ENCODE assay signal across 12 cellular contexts in genomic region chr21:32382108-32382601, GRCh38. TPM values are rescaled to one million over a fixed set of nuclear protein-coding genes. Genes with fewer than 3 reads are reported as not detected.
DNase-seq lines count a peak whose midpoint lies in the region; ATAC-seq and TF ChIP-seq lines count a peak whose summit lies in the region.
"Had no signal": no experiment of that assay in that cellular context is flagged by ENCODE, and none has a peak within 500 bp of the region (broad histone marks: within the 10 kb centered on the region; RNA-seq: fewer than 3 reads in every experiment).

No MANE protein-coding gene starts in this region.

- WGBS in esophagus, 2 donors: 36 to 43% methylated on average over 9 of the region's 9 CpGs

- peak overlapping the region; percentile 56 to 58 for H3K27ac ChIP-seq in esophagus (ENCODE audit: low read depth in 2 of 2, low read length in 1 of 2)

- no peaks in the 10 kb centered on the region for H3K9me3 ChIP-seq in esophagus (ENCODE audit: control insufficient read depth in 2 of 2, insufficient read depth in 1 of 2, low read depth in 1 of 2, low read length in 1 of 2)

- peak; percentile 58 for DNase-seq in GM03348 (ENCODE audit: low spot score)
- DNase-seq in NCI-H69 (lab: John Stamatoyannopoulos, UW): peak; percentile 97
- DNase-seq in retinal pigment epithelial cell (ENCODE audit: low read depth): peak; percentile 61
- DNase-seq in RKO (ENCODE audit: low spot score): no peak
- DNase-seq: activated CD4-positive, alpha-beta T cell treated with anti-CD3 and anti-CD28 coated beads, Interleukin-2, amount 50 U/mL, for 48 hours; KG1; kidney; NCI-H510A treated with DMSO at 0.1 percent for 48 hours; stimulated activated CD4-positive, alpha-beta T cell treated with anti-CD3 and anti-CD28 coated beads, Interleukin-4, amount 100 ng/mL, for 24 hours had no signal

- ATAC-seq in GM21515 (IDR thresholded peaks at IDR 0.05; ENCODE audit: unreplicated experiment): no peak
- no peak for ATAC-seq in GM18520 (IDR thresholded peaks at IDR 0.05; ENCODE audit: unreplicated experiment)

- peaks cover 0 to 8% of the 10 kb centered on the region in 2 donors for H3K4me1 ChIP-seq in esophagus (ENCODE audit: control insufficient read depth in 2 of 2, insufficient read depth in 2 of 2, low read length in 1 of 2)

- no peak for TF ChIP-seq CTCF in retinal pigment epithelial cell (conservative IDR thresholded peaks at IDR 0.05; ENCODE audit: low read depth, low read length)

- no peaks in the 10 kb centered on the region for H3K27me3 ChIP-seq in esophagus (ENCODE audit: control insufficient read depth in 1 of 2, insufficient read depth in 2 of 2, low read length in 2 of 2)

- peaks cover 9 to 28% of the 10 kb centered on the region in 2 donors for H3K36me3 ChIP-seq in esophagus (ENCODE audit: control insufficient read depth in 2 of 2, insufficient read depth in 2 of 2, low read length in 1 of 2)

- H3K4me3 ChIP-seq in esophagus (ENCODE audit: low read depth in 1 of 2, low read length in 2 of 2) (no peak overlapping the region), retinal pigment epithelial cell (ENCODE audit: low read length) (no peak overlapping the region)

RNA-seq across cellular contexts. Expression of gene URB1, which starts 10.7 kb away (rescaled TPM):
- polyA plus RNA-seq in esophagus: 1 to 10 TPM; 4.6 to 5.5 TPM

RNA-seq across cellular contexts. Expression of gene EVA1C, which starts 30.4 kb away (rescaled TPM):
- polyA plus RNA-seq in esophagus: 10 to 100 TPM; 18.3 to 21.1 TPM
